ENCODE assay signal across 2 cellular contexts in genomic region chr19:13747098-13747453, GRCh38.
TF ChIP-seq lines count a peak whose summit lies in the region.

No MANE protein-coding gene starts in this region.

TF ChIP-seq in SK-N-SH, 30 proteins besides CTCF, POLR2A, EP300 and RAD21 (continued from another document):
- no peak for TF ChIP-seq USF1 (IDR thresholded peaks at IDR 0.05; ENCODE audit: borderline replicate concordance, low read depth)
- no peak for TF ChIP-seq RCOR1 (IDR thresholded peaks at IDR 0.05; ENCODE audit: low read length)
- no peak for TF ChIP-seq TAF1 (IDR thresholded peaks at IDR 0.05; ENCODE audit: borderline replicate concordance, low read depth, low read length)
- no peak for TF ChIP-seq REST (IDR thresholded peaks at IDR 0.05; ENCODE audit: low read depth, low read length)
- TF ChIP-seq GABPA (IDR thresholded peaks at IDR 0.05; ENCODE audit: low read depth): no peak
- TF ChIP-seq RFX5 (IDR thresholded peaks at IDR 0.05; ENCODE audit: low read length): no peak
- TF ChIP-seq MEF2A (IDR thresholded peaks at IDR 0.05; ENCODE audit: borderline replicate concordance, low read depth): no peak
- no peak for TF ChIP-seq TCF12 (IDR thresholded peaks at IDR 0.05)
- TF ChIP-seq IRF3 (IDR thresholded peaks at IDR 0.05; ENCODE audit: low read depth, low read length): no peak
- TF ChIP-seq SMC3 (IDR thresholded peaks at IDR 0.05; ENCODE audit: low read depth, low read length): no peak

TF ChIP-seq in SK-N-SH treated with all-trans-retinoic acid at 6 μM for 48 hours, 23 proteins besides CTCF, POLR2A, EP300 and RAD21 (continued from another document):
- TF ChIP-seq POU6F1 (CRISPR knock-in tag; IDR thresholded peaks at IDR 0.05; ENCODE audit: borderline replicate concordance, low read depth) (no peak), TCF4 (CRISPR knock-in tag; IDR thresholded peaks at IDR 0.05; ENCODE audit: borderline replicate concordance) (no peak), CSDC2 (CRISPR knock-in tag; IDR thresholded peaks at IDR 0.05) (no peak)
